ENCODE assay signal across 25 cellular contexts in the genomic region with DNA sequence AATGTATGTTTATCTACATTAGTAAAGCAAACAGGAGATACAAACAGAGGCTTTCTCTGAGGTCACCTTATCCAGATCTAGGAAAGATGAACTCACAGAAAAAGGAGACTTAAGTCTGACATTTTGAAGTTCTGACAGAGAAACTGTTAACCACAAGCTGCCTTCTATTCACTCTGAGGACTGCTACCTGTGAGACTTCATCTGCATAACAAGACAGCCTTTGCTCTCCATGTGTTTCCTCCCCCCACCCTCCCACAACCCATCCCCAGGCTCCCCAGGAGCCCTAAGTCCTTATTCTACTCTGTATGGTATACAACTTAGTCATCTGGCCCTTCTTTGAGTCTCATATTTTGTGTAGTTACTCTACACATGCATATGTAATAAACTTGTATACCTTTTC.
"Had no signal": no experiment of that assay in that cellular context is flagged by ENCODE, and none has a peak within 500 bp of the region (broad histone marks: within the 10 kb centered on the region; RNA-seq: fewer than 3 reads in every experiment).

No MANE protein-coding gene starts in this region.

- H3K4me1 Mint-ChIP-seq: naive B cell, nephron had no signal

- ATAC-seq: gastrocnemius medialis, heart right ventricle, left colon, left ventricle myocardium superior, pancreas, right cardiac atrium had no signal

- H3K36me3 ChIP-seq: esophagus muscularis mucosa, gastrocnemius medialis, heart right ventricle, pancreas, stomach, thoracic aorta, transverse colon had no signal

- H3K4me3 ChIP-seq: esophagus muscularis mucosa, gastrocnemius medialis, heart right ventricle, lung, pancreas, stomach, thoracic aorta, transverse colon had no signal

- H3K27me3 ChIP-seq: esophagus muscularis mucosa, gastrocnemius medialis, heart right ventricle, pancreas, stomach, transverse colon had no signal

- H3K27ac Mint-ChIP-seq: naive B cell, nephron, progenitor cell of endocrine pancreas had no signal

- H3K4me3 Mint-ChIP-seq: naive B cell, nephron had no signal

- H3K9me3 ChIP-seq: gastrocnemius medialis, pancreas had no signal

- H3K27ac ChIP-seq: epithelial cell of prostate, esophagus muscularis mucosa, gastrocnemius medialis, heart right ventricle, pancreas, stomach, thoracic aorta, transverse colon had no signal

- H3K27me3 Mint-ChIP-seq: naive B cell, progenitor cell of endocrine pancreas had no signal

- H3K4me1 ChIP-seq: esophagus muscularis mucosa, gastrocnemius medialis, heart right ventricle, pancreas, stomach, transverse colon had no signal

- DNase-seq: cortex of kidney; effector memory CD4-positive, alpha-beta T cell; gastrocnemius medialis; heart right ventricle; hypothalamus; kidney; left colon; left ventricle myocardium superior; mesenchymal stem cell; naive B cell; occipital lobe; pancreas; right cardiac atrium; small intestine; stimulated activated CD4-positive, alpha-beta T cell treated with anti-CD3 and anti-CD28 coated beads, Interleukin-12 subunit alpha, Interleukin-12 subunit beta, amount 100 ng/mL, for 4 hours; stimulated activated naive CD4-positive, alpha-beta T cell; stomach; substantia nigra; transverse colon had no signal
